ENCODE assay signal across 8 cellular contexts in genomic region chr13:33286143-33286542, GRCh38. TPM values are rescaled to one million over a fixed set of nuclear protein-coding genes. Genes with fewer than 3 reads are reported as not detected.
DNase-seq lines count a peak whose midpoint lies in the region; ATAC-seq and TF ChIP-seq lines count a peak whose summit lies in the region.

No MANE protein-coding gene starts in this region.

- H3K4me3 ChIP-seq in HEK293 (ENCODE audit: low read depth, low read length): no peak overlapping the region
- peak overlapping the region; percentile 70 for H3K4me3 ChIP-seq in iPS-18a (ENCODE audit: low read length)
- H3K4me3 ChIP-seq in smooth muscle cell: peak overlapping the region; percentile 71

- peaks cover 39% of the 10 kb centered on the region for H3K79me2 ChIP-seq in smooth muscle cell (ENCODE audit: low read depth)

- peaks cover 21% of the 10 kb centered on the region for H3F3A ChIP-seq in smooth muscle cell (ENCODE audit: low read depth)

- peak overlapping the region; percentile 73 to 88 for H3K27ac Mint-ChIP-seq in activated naive CD4-positive, alpha-beta T cell treated with anti-CD3 and anti-CD28 coated beads, Interleukin-2, amount 50 U/mL, for 72 hours

- H3K4me1 ChIP-seq in HEK293 (ENCODE audit: control insufficient read depth, insufficient read depth, low read length) (no peaks in the 10 kb centered on the region), iPS-18a (ENCODE audit: control insufficient read depth, low read depth, low read length) (peaks cover 14% of the 10 kb centered on the region), smooth muscle cell (ENCODE audit: low read depth) (peaks cover 19% of the 10 kb centered on the region)

- H3K9me3 ChIP-seq in HEK293 (ENCODE audit: control insufficient read depth, insufficient read depth, low read depth, low read length): no peaks in the 10 kb centered on the region
- H3K9me3 ChIP-seq in iPS-18a (ENCODE audit: control insufficient read depth, low read depth, low read length): no peaks in the 10 kb centered on the region
- H3K9me3 ChIP-seq in smooth muscle cell (replicated peaks; ENCODE audit: low read depth): no peaks in the 10 kb centered on the region

- WGBS in smooth muscle cell (ENCODE audit: low lambda C conversion rate): 29% methylated on average over 5 of the region's 5 CpGs

- no peak for TF ChIP-seq CTCF in HEK293 (tag by site-specific recombination; IDR thresholded peaks at IDR 0.05)
- TF ChIP-seq CTCF in smooth muscle cell (IDR thresholded peaks at IDR 0.05; ENCODE audit: borderline replicate concordance, insufficient read depth, poor library complexity, severe bottlenecking): no peak

- POLR2A ChIA-PET in HEK293 (lab: Yijun Ruan, JAX): no interaction called here

- no peak for DNase-seq in activated naive CD4-positive, alpha-beta T cell treated with anti-CD3 and anti-CD28 coated beads, Interleukin-2, amount 50 U/mL, for 72 hours (ENCODE audit: low spot score in 2 of 2)
- DNase-seq in smooth muscle cell (lab: John Stamatoyannopoulos, UW; ENCODE audit: unreplicated experiment) (no peak), NCI-H1048 (lab: John Stamatoyannopoulos, UW) (no peak), GF-D8 (lab: John Stamatoyannopoulos, UW) (no peak)

- no peaks in the 10 kb centered on the region for H4K20me1 ChIP-seq in smooth muscle cell (ENCODE audit: low read depth)

- H3K36me3 Mint-ChIP-seq in activated naive CD4-positive, alpha-beta T cell treated with anti-CD3 and anti-CD28 coated beads, Interleukin-2, amount 50 U/mL, for 72 hours: peaks cover 0 to 13% of the 10 kb centered on the region in 2 donors

- H3K9ac ChIP-seq in iPS-18a (ENCODE audit: low read length) (no peak overlapping the region), smooth muscle cell (ENCODE audit: low read depth) (peak overlapping the region; percentile 97)

- H3K4me2 ChIP-seq in smooth muscle cell: peak overlapping the region; percentile 93

- H3K27ac ChIP-seq in HEK293 (ENCODE audit: extremely low read depth, low read depth, low read length) (no peak overlapping the region), iPS-18a (ENCODE audit: low read length) (no peak overlapping the region), smooth muscle cell (ENCODE audit: low read depth) (peak overlapping the region; percentile 99)

- H2AFZ ChIP-seq in smooth muscle cell (ENCODE audit: low read depth): peak overlapping the region; percentile 3

- ATAC-seq in activated naive CD4-positive, alpha-beta T cell treated with anti-CD3 and anti-CD28 coated beads, Interleukin-2, amount 50 U/mL, for 72 hours: no peak
- no peak for ATAC-seq in GM21526 (IDR thresholded peaks at IDR 0.05; ENCODE audit: low FRiP score, unreplicated experiment)
- ATAC-seq in esophagus mucosa: no peak

- H3K36me3 ChIP-seq in HEK293 (ENCODE audit: control insufficient read depth in 2 of 2, insufficient read depth in 1 of 2, low read length in 2 of 2) (no peaks in the 10 kb centered on the region), iPS-18a (ENCODE audit: control insufficient read depth, low read depth, low read length) (no peaks in the 10 kb centered on the region), smooth muscle cell (ENCODE audit: low read depth) (no peaks in the 10 kb centered on the region)

- no peaks in the 10 kb centered on the region for H3K27me3 ChIP-seq in iPS-18a (ENCODE audit: control insufficient read depth, insufficient read depth, low read length)
- no peaks in the 10 kb centered on the region for H3K27me3 ChIP-seq in smooth muscle cell (ENCODE audit: low read depth)

- CTCF ChIA-PET in HEK293 (lab: Yijun Ruan, JAX): interaction anchor here (0.7 kb wide), 1 partner anchor 153 kb away, joined by 3 read pairs; no protein-coding TSS in a partner anchor

- H3K9me3 Mint-ChIP-seq in activated naive CD4-positive, alpha-beta T cell treated with anti-CD3 and anti-CD28 coated beads, Interleukin-2, amount 50 U/mL, for 72 hours: no peaks in the 10 kb centered on the region

TF ChIP-seq in HEK293, 187 proteins besides CTCF, POLR2A, EP300 and RAD21:
- TF ChIP-seq ZFP3 (tag by site-specific recombination; IDR thresholded peaks at IDR 0.05; ENCODE audit: low read depth): no peak
- peak; percentile 8; the same call in 1 of the 2 replicates for TF ChIP-seq ZNF335 (tag by site-specific recombination; conservative IDR thresholded peaks at IDR 0.05)
- TF ChIP-seq GLIS1 (tag by site-specific recombination; IDR thresholded peaks at IDR 0.05): peak; percentile 41
- 0 out of 2 replicates have a peak, but pooled peaks have one; percentile 7 for TF ChIP-seq ZBTB8A (tag by site-specific recombination; IDR thresholded peaks at IDR 0.05)
- TF ChIP-seq REST (tag by site-specific recombination; IDR thresholded peaks at IDR 0.05): 0 out of 2 replicates have a peak, but pooled peaks have one; percentile 17
- peak; percentile 45; the same call in 1 of the 2 replicates for TF ChIP-seq IKZF3 (tag by site-specific recombination; IDR thresholded peaks at IDR 0.05)
- TF ChIP-seq ZNF2 (tag by site-specific recombination; IDR thresholded peaks at IDR 0.05): 0 out of 2 replicates have a peak, but pooled peaks have one; percentile 11
- no peak for TF ChIP-seq PRDM10 (tag by site-specific recombination; IDR thresholded peaks at IDR 0.05)
- 0 out of 2 replicates have a peak, but pooled peaks have one; percentile 25 for TF ChIP-seq ZNF366 (tag by site-specific recombination; conservative IDR thresholded peaks at IDR 0.05)
- TF ChIP-seq ZNF146 (tag by site-specific recombination; IDR thresholded peaks at IDR 0.05): no peak
- no peak for TF ChIP-seq ZNF121 (tag by site-specific recombination; IDR thresholded peaks at IDR 0.05)

RNA-seq across cellular contexts. Expression of gene STARD13, which starts 0.6 kb away (rescaled TPM):
- 1 to 10 TPM in 1 of 2 donors, under 1 TPM in 1; 0.50 to 1.3 TPM for total RNA-seq in activated naive CD4-positive, alpha-beta T cell treated with anti-CD3 and anti-CD28 coated beads, Interleukin-2, amount 50 U/mL, for 72 hours
- total RNA-seq in smooth muscle cell: 18.8 and 19.0 TPM in 2 replicates
- polyA plus RNA-seq in smooth muscle cell: 12.4 and 15.2 TPM in 2 replicates
- total RNA-seq in esophagus mucosa: 2.3 TPM
